1 cellular context compared by ENCODE assay signal in genomic region chr17:34567665-34568064, GRCh38.
TF ChIP-seq lines count a peak whose summit lies in the region.

No MANE protein-coding gene starts in this region.

TF ChIP-seq in HepG2, 621 proteins besides CTCF, POLR2A, EP300 and RAD21 (continued from another document):
- TF ChIP-seq ZBTB40 (IDR thresholded peaks at IDR 0.05) (no peak), ZBTB40 (CRISPR knock-in tag; IDR thresholded peaks at IDR 0.05) (no peak), CSRNP2 (CRISPR knock-in tag; conservative IDR thresholded peaks at IDR 0.05; ENCODE audit: low read depth) (no peak), TBL1XR1 (IDR thresholded peaks at IDR 0.05; ENCODE audit: borderline replicate concordance, low read length, partially characterized antibody) (no peak), ZNF567 (CRISPR knock-in tag; IDR thresholded peaks at IDR 0.05; ENCODE audit: borderline replicate concordance) (no peak), REPIN1 (CRISPR knock-in tag; IDR thresholded peaks at IDR 0.05; ENCODE audit: borderline replicate concordance, low read depth) (no peak), FOSL2 (CRISPR knock-in tag; IDR thresholded peaks at IDR 0.05) (peak; percentile 80), SMYD3 (CRISPR knock-in tag; IDR thresholded peaks at IDR 0.05) (no peak), CEBPB (IDR thresholded peaks at IDR 0.05; ENCODE audit: borderline replicate concordance, low read depth, low read length) (peak; percentile 76; the same call in 1 of the 2 replicates), PAWR (CRISPR knock-in tag; IDR thresholded peaks at IDR 0.05; ENCODE audit: borderline replicate concordance) (no peak), FUBP1 (CRISPR knock-in tag; IDR thresholded peaks at IDR 0.05; ENCODE audit: borderline replicate concordance) (no peak), RNF2 (conservative IDR thresholded peaks at IDR 0.05; ENCODE audit: low read depth) (no peak), PRMT3 (CRISPR knock-in tag; IDR thresholded peaks at IDR 0.05; ENCODE audit: borderline replicate concordance, low read depth) (no peak), ZBTB26 (CRISPR knock-in tag; IDR thresholded peaks at IDR 0.05; ENCODE audit: borderline replicate concordance) (no peak), ZNF569 (CRISPR knock-in tag; IDR thresholded peaks at IDR 0.05; ENCODE audit: borderline replicate concordance) (no peak), ZNF484 (CRISPR knock-in tag; IDR thresholded peaks at IDR 0.05; ENCODE audit: borderline replicate concordance, low read depth) (no peak), ZNF792 (CRISPR knock-in tag; IDR thresholded peaks at IDR 0.05) (no peak), ZNF441 (CRISPR knock-in tag; IDR thresholded peaks at IDR 0.05; ENCODE audit: borderline replicate concordance) (no peak), CREB3 (CRISPR knock-in tag; IDR thresholded peaks at IDR 0.05) (no peak), ZNF121 (CRISPR knock-in tag; IDR thresholded peaks at IDR 0.05) (no peak), ATF2 (CRISPR knock-in tag; IDR thresholded peaks at IDR 0.05) (no peak), ZNF557 (CRISPR knock-in tag; IDR thresholded peaks at IDR 0.05) (no peak), HIVEP1 (CRISPR knock-in tag; IDR thresholded peaks at IDR 0.05) (no peak), ZNF660 (CRISPR knock-in tag; IDR thresholded peaks at IDR 0.05; ENCODE audit: borderline replicate concordance, low read depth) (no peak), ATF4 (CRISPR knock-in tag; IDR thresholded peaks at IDR 0.05) (peak in 1 of 2 experiments; percentile 96; a peak in 2 of 4 replicates), ZNF230 (CRISPR knock-in tag; IDR thresholded peaks at IDR 0.05) (no peak), SMAD1 (CRISPR knock-in tag; IDR thresholded peaks at IDR 0.05; ENCODE audit: borderline replicate concordance, low read depth) (no peak), ASH2L (IDR thresholded peaks at IDR 0.05; ENCODE audit: insufficient read length, low read depth, low read length) (no peak), BATF2 (CRISPR knock-in tag; IDR thresholded peaks at IDR 0.05) (no peak), HOXD1 (CRISPR knock-in tag; IDR thresholded peaks at IDR 0.05) (no peak), CEBPG (CRISPR knock-in tag; IDR thresholded peaks at IDR 0.05) (peak; percentile 48; the same call in 1 of the 2 replicates), SNAPC5 (CRISPR knock-in tag; IDR thresholded peaks at IDR 0.05; ENCODE audit: borderline replicate concordance) (no peak)
TF ChIP-seq in HepG2: peak in this region for 4.
